Comparison of ENCODE assay signal across 13 cellular contexts in the genomic region with DNA sequence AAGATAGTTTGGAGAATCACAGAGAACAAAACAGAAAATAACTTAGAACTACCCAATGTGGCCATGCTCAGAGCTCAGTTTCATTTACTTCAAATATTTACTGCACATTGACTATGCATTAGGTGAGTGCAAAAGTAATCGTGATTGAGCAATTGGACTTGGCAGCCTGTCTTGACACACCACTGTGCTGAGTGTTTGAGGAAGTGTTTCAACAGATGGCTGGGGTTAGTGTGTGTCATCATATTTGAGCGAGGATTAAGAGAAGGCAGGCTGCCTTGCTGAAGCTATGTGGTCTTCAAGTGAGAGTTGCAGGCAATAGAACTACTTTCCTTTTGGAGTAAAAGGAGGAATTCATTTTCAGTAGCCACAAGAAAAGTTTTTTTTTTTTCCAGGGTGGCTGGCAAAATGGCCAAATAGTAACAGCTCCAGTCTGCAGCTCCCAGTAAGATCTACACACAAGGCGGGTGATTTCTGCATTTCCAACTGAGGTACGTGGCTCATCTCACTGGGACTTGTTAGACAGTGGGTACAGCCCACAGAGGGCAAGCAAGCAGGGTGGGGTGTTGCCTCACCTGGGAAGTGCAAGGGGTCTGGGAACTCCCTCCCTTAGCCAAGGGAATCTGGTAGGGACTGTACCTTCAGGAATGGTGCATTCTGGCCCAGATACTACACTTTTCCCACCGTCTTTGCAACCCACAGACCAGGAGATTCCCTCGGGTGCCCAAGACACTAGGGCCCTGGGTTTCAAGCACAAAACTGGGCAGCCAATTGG. TPM values are rescaled to one million over a fixed set of nuclear protein-coding genes. Genes with fewer than 3 reads are reported as not detected.
A peak's percentile ranks its signal among the peaks of the same experiment; 100 is the strongest.
DNase-seq lines count a peak whose midpoint lies in the region; ATAC-seq and TF ChIP-seq lines count a peak whose summit lies in the region.
"Had no signal": no experiment of that assay in that cellular context is flagged by ENCODE, and none has a peak within 500 bp of the region (broad histone marks: within the 10 kb centered on the region; RNA-seq: fewer than 3 reads in every experiment).

No MANE protein-coding gene starts in this region.

- H3K4me1 ChIP-seq in left ventricle myocardium inferior = no peaks in the 10 kb centered on the region
- H3K4me1 ChIP-seq: Peyer's patch had no signal

- H3K36me3 ChIP-seq in left ventricle myocardium inferior = no peaks in the 10 kb centered on the region
- H3K36me3 ChIP-seq: Peyer's patch had no signal

- TF ChIP-seq CTCF in left ventricle myocardium inferior (IDR thresholded peaks at IDR 0.05; ENCODE audit: borderline replicate concordance) = no peak

- peak; percentile 84 for ATAC-seq in Right ventricle myocardium superior (ENCODE audit: poor library complexity)
- ATAC-seq in left ventricle myocardium superior = peak; percentile 68
- ATAC-seq in GM18502 (IDR thresholded peaks at IDR 0.05; ENCODE audit: poor library complexity, unreplicated experiment) = no peak
- ATAC-seq: stimulated activated naive CD8-positive, alpha-beta T cell treated with anti-CD3 and anti-CD28 coated beads, Interleukin-15, Interleukin-2, amounts not matched to agents 100 U/mL and 50 U/mL, for 24 hours had no signal

- intact Hi-C loops in Right ventricle myocardium superior (cut with DNase I) (no loop called here), left ventricle myocardium inferior (cut with micrococcal nuclease) (no loop called here), left ventricle myocardium superior (cut with micrococcal nuclease) (no loop called here)

- DNase-seq in Right ventricle myocardium superior (no peak), left ventricle myocardium inferior (no peak), SHP77 (lab: John Stamatoyannopoulos, UW) (peak; percentile 20 to 30), left ventricle myocardium superior (no peak), OCI-M2 (lab: John Stamatoyannopoulos, UW; ENCODE audit: unreplicated experiment) (no peak), G401 (ENCODE audit: low spot score) (no peak), hypothalamus (lab: John Stamatoyannopoulos, UW) (no peak)
- DNase-seq: activated T-cell treated with anti-CD3 and anti-CD28 coated beads, Interleukin-2, amount 50 U/mL, for 1 hour; stimulated activated naive CD8-positive, alpha-beta T cell treated with anti-CD3 and anti-CD28 coated beads, Interleukin-15, Interleukin-2, amounts not matched to agents 100 U/mL and 50 U/mL, for 24 hours had no signal

- no peaks in the 10 kb centered on the region for H3K27me3 ChIP-seq in left ventricle myocardium inferior (ENCODE audit: low read depth)
- H3K27me3 ChIP-seq: Peyer's patch had no signal

- in situ Hi-C loops in G401 (cut with HindIII; ENCODE audit: low sequenced_read_pairs) = no loop called here

- no peak overlapping the region for H3K4me3 ChIP-seq in left ventricle myocardium inferior
- H3K4me3 ChIP-seq: Peyer's patch had no signal

- H3K27ac ChIP-seq in left ventricle myocardium inferior (replicated peaks) = no peak overlapping the region
- H3K27ac ChIP-seq: Peyer's patch had no signal

- H3K9me3 ChIP-seq in left ventricle myocardium inferior (replicated peaks) = peaks cover 19% of the 10 kb centered on the region
- H3K9me3 ChIP-seq: Peyer's patch had no signal

RNA-seq across cellular contexts. Expression of gene AKR1C4, which starts 37.7 kb away (rescaled TPM):
- not detected for total RNA-seq in Right ventricle myocardium superior
- not detected for total RNA-seq in left ventricle myocardium inferior
- total RNA-seq in left ventricle myocardium superior = not detected
- total RNA-seq in G401 (2014; rRNA removed; shearing (Covaris generic)) = not detected in 2 replicates
- total RNA-seq: B cell, pulmonary artery endothelial cell had no signal

RNA-seq across cellular contexts. Expression of gene AKR1C8, which starts 49.3 kb away (rescaled TPM):
- total RNA-seq in Right ventricle myocardium superior = not detected
- 0.22 TPM for total RNA-seq in left ventricle myocardium inferior
- total RNA-seq in left ventricle myocardium superior = 0.25 TPM
- not detected in 2 replicates for total RNA-seq in G401 (2014; rRNA removed; shearing (Covaris generic))
- total RNA-seq: B cell, pulmonary artery endothelial cell had no signal

Comparison
In these comparisons a context has a peak if more than half of its experiments do, and no peak if none do; other contexts are left out.
1. DNase-seq: peak in SHP77 (2 of 2); none in Right ventricle myocardium superior (single experiment), left ventricle myocardium inferior (single experiment), left ventricle myocardium superior (single experiment), OCI-M2 (single experiment), G401 (single experiment) and hypothalamus (0 of 51).